In the genomic region with DNA sequence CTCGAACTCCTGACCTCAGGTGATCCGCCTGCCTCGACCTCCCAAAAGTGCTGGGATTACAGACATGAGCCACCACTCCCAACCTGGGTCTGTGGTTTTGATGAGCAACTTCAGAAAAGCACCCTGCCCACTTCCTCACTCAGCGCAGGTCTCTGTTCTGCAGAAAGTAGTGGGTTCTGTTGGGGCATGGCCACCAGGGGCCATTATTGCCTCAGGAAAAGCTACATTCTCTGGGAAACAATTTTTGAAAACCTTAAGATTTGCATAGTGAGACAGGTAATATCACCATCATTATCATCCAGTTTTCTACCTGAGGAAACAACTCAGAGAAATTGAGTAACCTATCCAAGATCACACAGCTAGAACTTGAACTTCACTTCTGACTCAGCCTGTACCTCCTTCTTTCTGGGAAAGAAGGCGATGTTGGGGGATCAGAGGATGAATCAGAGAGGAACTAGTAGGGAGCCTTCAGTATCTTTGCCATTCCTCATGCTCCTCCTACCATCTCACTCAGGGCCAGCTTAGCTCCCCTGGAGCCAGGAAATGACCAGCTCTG, we compare ENCODE assay signal across 10 cellular contexts. TPM values are rescaled to one million over a fixed set of nuclear protein-coding genes. Genes with fewer than 3 reads are reported as not detected.
DNase-seq lines count a peak whose midpoint lies in the region; ATAC-seq and TF ChIP-seq lines count a peak whose summit lies in the region.
"Had no signal": no experiment of that assay in that cellular context is flagged by ENCODE, and none has a peak within 500 bp of the region (broad histone marks: within the 10 kb centered on the region; RNA-seq: fewer than 3 reads in every experiment).

No MANE protein-coding gene starts in this region.

- no peak overlapping the region for H3K56ac ChIP-seq in IMR-90 (ENCODE audit: extremely low read depth, insufficient read depth, low read length)

- 83% methylated on average over 2 of the region's 5 CpGs; no CpG with 5 or more reads in 1 of the 2 experiments for WGBS in IMR-90 (ENCODE audit: extremely low coverage in 2 of 2, insufficient read length in 1 of 2), 2 experiments
- 83% methylated on average over 4 of the region's 5 CpGs for WGBS in mesenchymal stem cell

- no peak overlapping the region for H3K14ac ChIP-seq in IMR-90 (replicated peaks; ENCODE audit: low read depth, low read length)
- no peak overlapping the region for H3K14ac ChIP-seq in mesenchymal stem cell (ENCODE audit: low read length in 2 of 2)

- POLR2A ChIA-PET in IMR-90 (lab: Charles Lee; ENCODE audit: unreplicated experiment), result no interaction called here

- no peak overlapping the region for H2BK20ac ChIP-seq in IMR-90 (ENCODE audit: low read depth, low read length)

- H3K27ac ChIP-seq in IMR-90 (ENCODE audit: insufficient read depth, low read length) (no peak overlapping the region), mesenchymal stem cell (ENCODE audit: low read length, poor library complexity, severe bottlenecking) (no peak overlapping the region)
- H3K27ac ChIP-seq: gastrocnemius medialis had no signal

- H2BK5ac ChIP-seq in IMR-90 (ENCODE audit: low read depth, low read length, poor library complexity, severe bottlenecking) (no peak overlapping the region), mesenchymal stem cell (ENCODE audit: low read depth, low read length, poor library complexity, severe bottlenecking) (no peak overlapping the region)

- CTCF ChIA-PET in IMR-90 (lab: Yijun Ruan, JAX), result interaction anchor here (0.6 to 1.2 kb wide), 3 partner anchors 19 to 206 kb away, joined by 3 to 4 read pairs (median 3); no protein-coding TSS in a partner anchor

- dilution Hi-C loops in IMR-90 (cut with HindIII; ENCODE audit: low sequenced_read_pairs, unreplicated experiment), result no loop called here

- H3K4me2 ChIP-seq in IMR-90 (ENCODE audit: low read depth, low read length) (no peak overlapping the region), mesenchymal stem cell (ENCODE audit: low read length, poor library complexity, severe bottlenecking) (no peak overlapping the region)

- H2BK15ac ChIP-seq in IMR-90 (ENCODE audit: low read depth, low read length) (no peak overlapping the region), mesenchymal stem cell (ENCODE audit: low read depth, poor library complexity, severe bottlenecking) (no peak overlapping the region)

- H2AK9ac ChIP-seq in IMR-90 (replicated peaks; ENCODE audit: low read depth, low read length, poor library complexity), result no peak overlapping the region

- no peak overlapping the region for H3K4ac ChIP-seq in IMR-90 (ENCODE audit: low read depth, low read length)
- no peak overlapping the region for H3K4ac ChIP-seq in mesenchymal stem cell (ENCODE audit: low read depth in 1 of 2, low read length in 2 of 2)

- no peak overlapping the region for H3K4me3 ChIP-seq in IMR-90 (ENCODE audit: insufficient read depth, low read depth, low read length)
- peak overlapping the region in 1 of 2 experiments; percentile 9 for H3K4me3 ChIP-seq in mesenchymal stem cell (ENCODE audit: insufficient read depth in 1 of 2, low read depth in 1 of 2, low read length in 2 of 2)
- H3K4me3 ChIP-seq: gastrocnemius medialis had no signal

- H3K4me1 ChIP-seq in IMR-90 (ENCODE audit: control insufficient read depth, insufficient read depth, low read length) (0 out of 2 replicates have a peak, but pooled peaks cover 2% of the 10 kb centered on the region), mesenchymal stem cell (ENCODE audit: control insufficient read depth, insufficient read depth, low read depth, low read length) (peaks cover under 1% of the 10 kb centered on the region)

- H3K23ac ChIP-seq in IMR-90 (ENCODE audit: low read depth, low read length) (no peak overlapping the region), mesenchymal stem cell (ENCODE audit: low read length in 2 of 2) (no peak overlapping the region)

- no peak overlapping the region for H2BK120ac ChIP-seq in IMR-90 (ENCODE audit: low read depth, low read length)
- H2BK120ac ChIP-seq in mesenchymal stem cell (ENCODE audit: low read depth, low read length), result no peak overlapping the region

- BruUV-seq in IMR-90 (replicated peaks; lab: Mats Ljungman, UMichigan), result no TSS peak

- H3K36me3 ChIP-seq in IMR-90 (ENCODE audit: control insufficient read depth, insufficient read depth, low read length) (no peaks in the 10 kb centered on the region), mesenchymal stem cell (ENCODE audit: control insufficient read depth in 1 of 2, insufficient read depth in 2 of 2, low read depth in 1 of 2, low read length in 2 of 2) (no peaks in the 10 kb centered on the region)
- H3K36me3 ChIP-seq: gastrocnemius medialis had no signal

- H4K91ac ChIP-seq in IMR-90 (ENCODE audit: insufficient read depth, low read depth, low read length), result no peak overlapping the region
- H4K91ac ChIP-seq in mesenchymal stem cell (ENCODE audit: low read length), result no peak overlapping the region

- H4K8ac ChIP-seq in IMR-90 (ENCODE audit: low read depth in 2 of 2, low read length in 2 of 2), result no peak overlapping the region
- H4K8ac ChIP-seq in mesenchymal stem cell (ENCODE audit: low read length), result no peak overlapping the region

- H3K9me3 ChIP-seq in IMR-90 (ENCODE audit: control insufficient read depth, insufficient read depth, low read length), result no peaks in the 10 kb centered on the region
- no peaks in the 10 kb centered on the region for H3K9me3 ChIP-seq in mesenchymal stem cell (ENCODE audit: control insufficient read depth, low read length)
- H3K9me3 ChIP-seq: gastrocnemius medialis had no signal

- TF ChIP-seq RAD21 in IMR-90 (IDR thresholded peaks at IDR 0.05; ENCODE audit: low read length), result no peak

- peak overlapping the region; percentile 1 for H2AFZ ChIP-seq in IMR-90 (replicated peaks; ENCODE audit: low read length, poor library complexity)
- H2AFZ ChIP-seq in mesenchymal stem cell (ENCODE audit: low read depth, low read length), result no peak overlapping the region

- H3K18ac ChIP-seq in IMR-90 (ENCODE audit: low read depth, low read length) (no peak overlapping the region), mesenchymal stem cell (ENCODE audit: low read depth in 1 of 2, low read length in 2 of 2) (no peak overlapping the region)

- TF ChIP-seq CTCF in IMR-90 (conservative IDR thresholded peaks at IDR 0.05; ENCODE audit: low read depth, low read length), result no peak

- intact Hi-C loops in IMR-90 (cut with micrococcal nuclease) (no loop called here), Right ventricle myocardium inferior (cut with DNase I) (no loop called here)

- H2AK5ac ChIP-seq in IMR-90 (ENCODE audit: low read depth, low read length), result no peak overlapping the region
- no peak overlapping the region for H2AK5ac ChIP-seq in mesenchymal stem cell (ENCODE audit: low read length, severe bottlenecking)

- ATAC-seq in IMR-90 (ENCODE audit: low read depth) (peak; percentile 38), Right ventricle myocardium inferior (no peak), HG02610 (IDR thresholded peaks at IDR 0.05; ENCODE audit: unreplicated experiment) (no peak)
- ATAC-seq: gastrocnemius medialis had no signal

- DNase-seq in SIG-M5 treated with dmso at 0.1 percent for 504 hours (lab: John Stamatoyannopoulos, UW; ENCODE audit: unreplicated experiment), result peak; percentile 45
- no peak for DNase-seq in SIG-M5 (lab: John Stamatoyannopoulos, UW)
- peak; percentile 76 for DNase-seq in IMR-90
- DNase-seq in activated T-cell treated with anti-CD3 and anti-CD28 coated beads, Interleukin-2, amount 50 U/mL, for 48 hours, result peak; percentile 57 to 59
- DNase-seq in mesenchymal stem cell, result no peak
- DNase-seq in NCI-H774 (lab: John Stamatoyannopoulos, UW), result no peak
- no peak for DNase-seq in Right ventricle myocardium inferior (ENCODE audit: missing footprints)
- DNase-seq: gastrocnemius medialis, SHP77 had no signal

- H3K79me1 ChIP-seq in IMR-90 (ENCODE audit: low read depth in 1 of 2, low read length in 2 of 2), result no peaks in the 10 kb centered on the region
- no peaks in the 10 kb centered on the region for H3K79me1 ChIP-seq in mesenchymal stem cell (replicated peaks; ENCODE audit: low read length, poor library complexity, severe bottlenecking)

- H4K20me1 ChIP-seq in IMR-90 (ENCODE audit: insufficient read depth, low read length), result no peaks in the 10 kb centered on the region

- no peaks in the 10 kb centered on the region for H3K9me1 ChIP-seq in IMR-90 (ENCODE audit: insufficient read depth, low read length)

- no peak overlapping the region for H3K9ac ChIP-seq in IMR-90 (ENCODE audit: low read depth, low read length)
- peak overlapping the region; percentile 54 for H3K9ac ChIP-seq in mesenchymal stem cell (ENCODE audit: low read length)

- peaks cover 25% of the 10 kb centered on the region for H3K27me3 ChIP-seq in IMR-90 (ENCODE audit: control insufficient read depth, insufficient read depth, low read length)
- H3K27me3 ChIP-seq in mesenchymal stem cell (ENCODE audit: control insufficient read depth in 1 of 2, insufficient read depth in 1 of 2, low read length in 2 of 2), result peaks cover 0 to 21% of the 10 kb centered on the region in 2 experiments
- H3K27me3 ChIP-seq: gastrocnemius medialis had no signal

- no peak for TF ChIP-seq POLR2A in IMR-90 (IDR thresholded peaks at IDR 0.05; ENCODE audit: low read depth, low read length)

- H4K5ac ChIP-seq in IMR-90 (ENCODE audit: low read depth, low read length), result no peak overlapping the region

- no peak overlapping the region for H2BK12ac ChIP-seq in mesenchymal stem cell (ENCODE audit: low read length in 2 of 2)

- in situ Hi-C loops in IMR-90 (cut with MboI; ENCODE audit: low sequenced_read_pairs), result no loop called here

RNA-seq across cellular contexts. Expression of a gene that starts 7.1 kb away (rescaled TPM):
- total RNA-seq in IMR-90 (2012; rRNA removed), result 40.1 and 46.1 TPM in 2 replicates
- 25.3 and 26.7 TPM in 2 replicates for polyA plus RNA-seq in IMR-90 (2012; rRNA removed)
- 12.6 and 13.2 TPM in 2 replicates for polyA plus RNA-seq in IMR-90 (2012; cell fraction: cytosol; rRNA removed)
- polyA plus RNA-seq in IMR-90 (2012; cell fraction: nucleus; rRNA removed; ENCODE audit: low replicate concordance), result 30.6 and 35.9 TPM in 2 replicates
- polyA plus RNA-seq in mesenchymal stem cell (2013, experiment 1 of 2), result 49.2 TPM
- 45.3 TPM for polyA plus RNA-seq in mesenchymal stem cell (2013, experiment 2 of 2)
- 131 TPM for total RNA-seq in Right ventricle myocardium inferior

RNA-seq across cellular contexts. Expression of a gene that starts 21.1 kb away (rescaled TPM):
- total RNA-seq in IMR-90 (2012; rRNA removed) (6.1 and 6.3 TPM in 2 replicates), Right ventricle myocardium inferior (not detected)
- 12.2 and 15.7 TPM in 2 replicates for polyA plus RNA-seq in IMR-90 (2012; rRNA removed)
- polyA plus RNA-seq in IMR-90 (2012; cell fraction: cytosol; rRNA removed), result 12.2 and 23.5 TPM in 2 replicates
- polyA plus RNA-seq in IMR-90 (2012; cell fraction: nucleus; rRNA removed; ENCODE audit: low replicate concordance), result 6.7 and 8.7 TPM in 2 replicates
- 42.6 TPM for polyA plus RNA-seq in mesenchymal stem cell (2013, experiment 1 of 2)
- 41.2 TPM for polyA plus RNA-seq in mesenchymal stem cell (2013, experiment 2 of 2)

RNA-seq across cellular contexts. Expression of a gene that starts 42.4 kb away (rescaled TPM):
- not detected in 2 replicates for total RNA-seq in IMR-90 (2012; rRNA removed)
- polyA plus RNA-seq in IMR-90 (2012; rRNA removed), result 0.07 TPM in 1 of 2 replicates, not detected in the other
- 0.04 and 0.11 TPM in 2 replicates for polyA plus RNA-seq in IMR-90 (2012; cell fraction: cytosol; rRNA removed)
- 0.05 TPM in 2 replicates for polyA plus RNA-seq in IMR-90 (2012; cell fraction: nucleus; rRNA removed; ENCODE audit: low replicate concordance)
- 0.33 TPM for polyA plus RNA-seq in mesenchymal stem cell (2013, experiment 1 of 2)
- polyA plus RNA-seq in mesenchymal stem cell (2013, experiment 2 of 2), result 0.23 TPM
- total RNA-seq in Right ventricle myocardium inferior, result 0.35 TPM

RNA-seq across cellular contexts. Expression of a gene that starts 44.0 kb away (rescaled TPM):
- total RNA-seq in IMR-90 (2012; rRNA removed) (2.3 and 3.1 TPM in 2 replicates), Right ventricle myocardium inferior (16.6 TPM)
- polyA plus RNA-seq in IMR-90 (2012; rRNA removed), result 9.6 and 10.1 TPM in 2 replicates
- polyA plus RNA-seq in IMR-90 (2012; cell fraction: cytosol; rRNA removed), result 6.7 and 10.8 TPM in 2 replicates
- polyA plus RNA-seq in IMR-90 (2012; cell fraction: nucleus; rRNA removed; ENCODE audit: low replicate concordance), result 21.6 and 31.1 TPM in 2 replicates
- 12.1 TPM for polyA plus RNA-seq in mesenchymal stem cell (2013, experiment 1 of 2)
- polyA plus RNA-seq in mesenchymal stem cell (2013, experiment 2 of 2), result 11.3 TPM

RNA-seq across cellular contexts. Expression of a gene that starts 44.3 kb away (rescaled TPM):
- total RNA-seq in IMR-90 (2012; rRNA removed), result 13.6 and 17.0 TPM in 2 replicates
- polyA plus RNA-seq in IMR-90 (2012; rRNA removed), result 27.2 and 27.3 TPM in 2 replicates
- polyA plus RNA-seq in IMR-90 (2012; cell fraction: cytosol; rRNA removed), result 11.1 and 15.5 TPM in 2 replicates
- polyA plus RNA-seq in IMR-90 (2012; cell fraction: nucleus; rRNA removed; ENCODE audit: low replicate concordance), result 9.0 and 15.3 TPM in 2 replicates
- 26.8 TPM for polyA plus RNA-seq in mesenchymal stem cell (2013, experiment 1 of 2)
- polyA plus RNA-seq in mesenchymal stem cell (2013, experiment 2 of 2), result 25.1 TPM
- 13.1 TPM for total RNA-seq in Right ventricle myocardium inferior

Comparison
In these comparisons a context has a peak if more than half of its experiments do, and no peak if none do; other contexts are left out.
1. DNase-seq: peak in SIG-M5 treated with dmso at 0.1 percent for 504 hours (single experiment), IMR-90 (single experiment) and activated T-cell treated with anti-CD3 and anti-CD28 coated beads, Interleukin-2, amount 50 U/mL, for 48 hours (2 of 2); none in SIG-M5 (single experiment), mesenchymal stem cell (single experiment), NCI-H774 (single experiment) and Right ventricle myocardium inferior (single experiment).